10 cellular contexts compared by ENCODE assay signal in the genomic region with DNA sequence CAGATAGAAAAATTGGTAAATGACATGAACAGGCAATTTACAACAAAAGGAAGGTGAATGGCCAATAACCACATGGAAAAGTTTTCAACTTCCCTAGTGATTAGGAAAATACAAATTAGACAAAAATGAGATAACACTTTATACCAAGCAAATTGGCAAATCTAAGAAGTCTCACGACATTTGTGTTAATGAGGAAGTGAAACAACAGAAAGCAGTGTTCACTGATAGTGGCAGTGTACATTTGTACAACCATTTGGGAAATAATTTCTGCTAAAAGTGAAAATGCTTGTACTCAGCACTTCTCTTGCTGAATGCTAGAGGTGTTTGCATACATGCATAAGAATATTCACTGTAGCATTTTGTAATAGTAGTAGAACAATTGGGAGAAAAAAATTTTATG.
"Had no signal": no experiment of that assay in that cellular context is flagged by ENCODE, and none has a peak within 500 bp of the region (broad histone marks: within the 10 kb centered on the region; RNA-seq: fewer than 3 reads in every experiment).

No MANE protein-coding gene starts in this region.

- H3K36me3 ChIP-seq: gastrocnemius medialis, left ventricle myocardium inferior, sigmoid colon had no signal

- H3K4me3 ChIP-seq: gastrocnemius medialis, left ventricle myocardium inferior, sigmoid colon had no signal

- ATAC-seq: activated naive CD4-positive, alpha-beta T cell treated with anti-CD3 and anti-CD28 coated beads, Interleukin-2, amount 50 U/mL, for 72 hours; gastrocnemius medialis had no signal

- H3K27me3 ChIP-seq: gastrocnemius medialis, sigmoid colon had no signal

- H3K4me1 ChIP-seq: gastrocnemius medialis, sigmoid colon had no signal

- H3K27ac ChIP-seq: gastrocnemius medialis, left ventricle myocardium inferior, sigmoid colon had no signal

- DNase-seq: activated effector memory CD4-positive, alpha-beta T cell treated with Interleukin-2 at 50 U/mL for 16 hours; amniotic stem cell; effector memory CD4-positive, alpha-beta T cell; gastrocnemius medialis; kidney; left ventricle myocardium inferior; sigmoid colon; stimulated activated CD4-positive, alpha-beta T cell treated with anti-CD3 and anti-CD28 coated beads, Interleukin-2, amount 100 ng/mL, for 24 hours; stimulated activated naive CD4-positive, alpha-beta T cell treated with Interleukin-2 at 50 U/mL for 16 hours had no signal

- H3K9me3 ChIP-seq: gastrocnemius medialis, left ventricle myocardium inferior, sigmoid colon had no signal
